In genomic region chr19:54420383-54421168, GRCh38 we compare ENCODE assay signal across 1 cellular context.
TF ChIP-seq lines count a peak whose summit lies in the region.

No MANE protein-coding gene starts in this region.

TF ChIP-seq in HCT116, 20 proteins besides CTCF, POLR2A, EP300 and RAD21 (continued from another document):
- TF ChIP-seq, protein P1, sequence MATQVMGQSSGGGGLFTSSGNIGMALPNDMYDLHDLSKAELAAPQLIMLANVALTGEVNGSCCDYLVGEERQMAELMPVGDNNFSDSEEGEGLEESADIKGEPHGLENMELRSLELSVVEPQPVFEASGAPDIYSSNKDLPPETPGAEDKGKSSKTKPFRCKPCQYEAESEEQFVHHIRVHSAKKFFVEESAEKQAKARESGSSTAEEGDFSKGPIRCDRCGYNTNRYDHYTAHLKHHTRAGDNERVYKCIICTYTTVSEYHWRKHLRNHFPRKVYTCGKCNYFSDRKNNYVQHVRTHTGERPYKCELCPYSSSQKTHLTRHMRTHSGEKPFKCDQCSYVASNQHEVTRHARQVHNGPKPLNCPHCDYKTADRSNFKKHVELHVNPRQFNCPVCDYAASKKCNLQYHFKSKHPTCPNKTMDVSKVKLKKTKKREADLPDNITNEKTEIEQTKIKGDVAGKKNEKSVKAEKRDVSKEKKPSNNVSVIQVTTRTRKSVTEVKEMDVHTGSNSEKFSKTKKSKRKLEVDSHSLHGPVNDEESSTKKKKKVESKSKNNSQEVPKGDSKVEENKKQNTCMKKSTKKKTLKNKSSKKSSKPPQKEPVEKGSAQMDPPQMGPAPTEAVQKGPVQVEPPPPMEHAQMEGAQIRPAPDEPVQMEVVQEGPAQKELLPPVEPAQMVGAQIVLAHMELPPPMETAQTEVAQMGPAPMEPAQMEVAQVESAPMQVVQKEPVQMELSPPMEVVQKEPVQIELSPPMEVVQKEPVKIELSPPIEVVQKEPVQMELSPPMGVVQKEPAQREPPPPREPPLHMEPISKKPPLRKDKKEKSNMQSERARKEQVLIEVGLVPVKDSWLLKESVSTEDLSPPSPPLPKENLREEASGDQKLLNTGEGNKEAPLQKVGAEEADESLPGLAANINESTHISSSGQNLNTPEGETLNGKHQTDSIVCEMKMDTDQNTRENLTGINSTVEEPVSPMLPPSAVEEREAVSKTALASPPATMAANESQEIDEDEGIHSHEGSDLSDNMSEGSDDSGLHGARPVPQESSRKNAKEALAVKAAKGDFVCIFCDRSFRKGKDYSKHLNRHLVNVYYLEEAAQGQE (IDR thresholded peaks at IDR 0.05; ENCODE audit: low read depth) = no peak
